In the genomic region with DNA sequence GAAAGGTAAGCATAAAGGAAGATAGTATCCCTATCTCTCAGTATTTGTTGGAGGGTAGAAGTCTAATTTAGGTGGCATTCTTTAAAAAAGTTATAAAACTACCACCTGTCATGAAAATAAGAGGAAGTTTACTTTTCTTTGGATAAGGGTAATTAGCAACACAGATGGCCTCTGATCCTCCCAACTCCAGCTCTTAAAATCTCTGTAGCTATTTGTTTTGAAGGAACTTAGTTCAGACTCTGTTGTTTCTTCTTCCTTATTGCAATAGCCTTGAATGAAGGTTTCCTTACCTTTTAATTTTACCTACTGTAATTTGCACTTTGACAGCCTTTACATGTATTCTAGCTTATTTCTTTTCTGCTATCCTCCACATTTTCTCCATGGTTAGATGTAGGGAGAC, we compare ENCODE assay signal across 27 cellular contexts.
"Had no signal": no experiment of that assay in that cellular context is flagged by ENCODE, and none has a peak within 500 bp of the region (broad histone marks: within the 10 kb centered on the region; RNA-seq: fewer than 3 reads in every experiment).

No MANE protein-coding gene starts in this region.

- H3K27ac ChIP-seq: ascending aorta, coronary artery, dorsolateral prefrontal cortex had no signal

- H3K27me3 ChIP-seq: ascending aorta, dorsolateral prefrontal cortex had no signal

- H3K27me3 Mint-ChIP-seq: activated CD4-positive, alpha-beta memory T cell treated with anti-CD3 and anti-CD28 coated beads, Interleukin-2, amount 10 ng/mL, durations not matched to agents 7 days and 5 days; activated CD4-positive, alpha-beta T cell treated with anti-CD3 and anti-CD28 coated beads, Interleukin-2, amount 10 ng/mL, durations not matched to agents 7 days and 5 days; activated naive CD4-positive, alpha-beta T cell treated with anti-CD3 and anti-CD28 coated beads, Interleukin-2, amount 10 ng/mL, durations not matched to agents 7 days and 5 days; activated naive CD8-positive, alpha-beta T cell treated with anti-CD3 and anti-CD28 coated beads, Interleukin-2, amount 10 ng/mL, durations not matched to agents 7 days and 5 days; activated T-cell treated with anti-CD3 and anti-CD28 coated beads, Interleukin-2, amount 50 U/mL, for 24 hours; central memory CD8-positive, alpha-beta T cell; dendritic cell treated with granulocyte-macrophage colony-stimulating factor and Interleukin-4, amounts not matched to agents 40 ng/mL and 50 ng/mL, for 4 days had no signal

- DNase-seq: activated CD4-positive, alpha-beta memory T cell treated with anti-CD3 and anti-CD28 coated beads, Interleukin-2, amount 10 ng/mL, durations not matched to agents 7 days and 5 days; activated CD4-positive, alpha-beta T cell treated with anti-CD3 and anti-CD28 coated beads for 1 hour; activated CD4-positive, alpha-beta T cell treated with anti-CD3 and anti-CD28 coated beads for 4 hours; activated CD4-positive, alpha-beta T cell treated with anti-CD3 and anti-CD28 coated beads, Interleukin-2, amount 10 ng/mL, durations not matched to agents 7 days and 5 days; activated CD4-positive, alpha-beta T cell treated with anti-CD3 and anti-CD28 coated beads, Interleukin-2, amount 50 U/mL, for 4 hours; activated CD8-positive, alpha-beta memory T cell treated with anti-CD3 and anti-CD28 coated beads, Interleukin-2, amount 50 U/mL, for 48 hours; activated gamma-delta T cell; activated naive CD4-positive, alpha-beta T cell; activated naive CD4-positive, alpha-beta T cell treated with anti-CD3 and anti-CD28 coated beads, Interleukin-2, amount 10 ng/mL, durations not matched to agents 7 days and 5 days; activated naive CD8-positive, alpha-beta T cell treated with anti-CD3 and anti-CD28 coated beads, Interleukin-2, amount 10 ng/mL, durations not matched to agents 7 days and 5 days; activated T-cell treated with anti-CD3 and anti-CD28 coated beads for 4 hours; activated T-cell treated with anti-CD3 and anti-CD28 coated beads, Interleukin-2, amount 50 U/mL, for 24 hours; activated T-cell treated with anti-CD3 and anti-CD28 coated beads, Interleukin-2, amount 50 U/mL, for 72 hours; dorsolateral prefrontal cortex; effector memory CD4-positive, alpha-beta T cell; endodermal cell; foreskin fibroblast; head of caudate nucleus; T-helper 2 cell had no signal

- H3K4me1 Mint-ChIP-seq: activated CD4-positive, alpha-beta memory T cell treated with anti-CD3 and anti-CD28 coated beads, Interleukin-2, amount 10 ng/mL, durations not matched to agents 7 days and 5 days; activated CD4-positive, alpha-beta T cell treated with anti-CD3 and anti-CD28 coated beads, Interleukin-2, amount 10 ng/mL, durations not matched to agents 7 days and 5 days; activated naive CD4-positive, alpha-beta T cell treated with anti-CD3 and anti-CD28 coated beads, Interleukin-2, amount 10 ng/mL, durations not matched to agents 7 days and 5 days; activated naive CD8-positive, alpha-beta T cell treated with anti-CD3 and anti-CD28 coated beads, Interleukin-2, amount 10 ng/mL, durations not matched to agents 7 days and 5 days; brain; central memory CD8-positive, alpha-beta T cell; endodermal cell had no signal

- H3K9me3 Mint-ChIP-seq: activated naive CD8-positive, alpha-beta T cell treated with anti-CD3 and anti-CD28 coated beads, Interleukin-2, amount 10 ng/mL, durations not matched to agents 7 days and 5 days had no signal

- H3K36me3 ChIP-seq: ascending aorta had no signal

- H3K4me1 ChIP-seq: ascending aorta had no signal

- H3K4me3 ChIP-seq: ascending aorta, coronary artery, dorsolateral prefrontal cortex had no signal

- ATAC-seq: activated naive CD4-positive, alpha-beta T cell treated with anti-CD3 and anti-CD28 coated beads, Interleukin-2, amount 50 U/mL, for 72 hours; activated T-cell treated with anti-CD3 and anti-CD28 coated beads, Interleukin-2, amount 50 U/mL, for 72 hours; esophagus mucosa; WTC11 had no signal

- H3K9me3 ChIP-seq: ascending aorta had no signal

- H3K36me3 Mint-ChIP-seq: activated naive CD4-positive, alpha-beta T cell treated with anti-CD3 and anti-CD28 coated beads, Interleukin-2, amount 10 ng/mL, durations not matched to agents 7 days and 5 days; activated naive CD8-positive, alpha-beta T cell treated with anti-CD3 and anti-CD28 coated beads, Interleukin-2, amount 10 ng/mL, durations not matched to agents 7 days and 5 days; brain had no signal

- H3K27ac Mint-ChIP-seq: activated CD4-positive, alpha-beta memory T cell treated with anti-CD3 and anti-CD28 coated beads, Interleukin-2, amount 10 ng/mL, durations not matched to agents 7 days and 5 days; activated CD4-positive, alpha-beta T cell treated with anti-CD3 and anti-CD28 coated beads, Interleukin-2, amount 10 ng/mL, durations not matched to agents 7 days and 5 days; activated naive CD4-positive, alpha-beta T cell treated with anti-CD3 and anti-CD28 coated beads, Interleukin-2, amount 10 ng/mL, durations not matched to agents 7 days and 5 days; activated naive CD4-positive, alpha-beta T cell treated with anti-CD3 and anti-CD28 coated beads, Interleukin-2, amount 50 U/mL, for 72 hours; activated naive CD8-positive, alpha-beta T cell treated with anti-CD3 and anti-CD28 coated beads, Interleukin-2, amount 10 ng/mL, durations not matched to agents 7 days and 5 days; activated T-cell treated with anti-CD3 and anti-CD28 coated beads, Interleukin-2, amount 50 U/mL, for 24 hours; activated T-cell treated with anti-CD3 and anti-CD28 coated beads, Interleukin-2, amount 50 U/mL, for 72 hours; brain; dendritic cell treated with granulocyte-macrophage colony-stimulating factor and Interleukin-4, amounts not matched to agents 40 ng/mL and 50 ng/mL, for 4 days; endodermal cell had no signal

- H3K4me3 Mint-ChIP-seq: activated CD4-positive, alpha-beta memory T cell treated with anti-CD3 and anti-CD28 coated beads, Interleukin-2, amount 10 ng/mL, durations not matched to agents 7 days and 5 days; activated CD4-positive, alpha-beta T cell treated with anti-CD3 and anti-CD28 coated beads, Interleukin-2, amount 10 ng/mL, durations not matched to agents 7 days and 5 days; activated naive CD4-positive, alpha-beta T cell treated with anti-CD3 and anti-CD28 coated beads, Interleukin-2, amount 10 ng/mL, durations not matched to agents 7 days and 5 days; activated naive CD8-positive, alpha-beta T cell treated with anti-CD3 and anti-CD28 coated beads, Interleukin-2, amount 10 ng/mL, durations not matched to agents 7 days and 5 days; activated T-cell treated with anti-CD3 and anti-CD28 coated beads, Interleukin-2, amount 50 U/mL, for 24 hours; activated T-cell treated with anti-CD3 and anti-CD28 coated beads, Interleukin-2, amount 50 U/mL, for 72 hours; brain; central memory CD8-positive, alpha-beta T cell; dendritic cell treated with granulocyte-macrophage colony-stimulating factor and Interleukin-4, amounts not matched to agents 40 ng/mL and 50 ng/mL, for 4 days; endodermal cell; WTC11 had no signal
